2 cellular contexts compared by ENCODE assay signal in genomic region chr7:148863324-148863723, GRCh38.
TF ChIP-seq lines count a peak whose summit lies in the region.

No MANE protein-coding gene starts in this region.

TF ChIP-seq in HepG2, 621 proteins besides CTCF, POLR2A, EP300 and RAD21:
- TF ChIP-seq HOXA3 (CRISPR knock-in tag; IDR thresholded peaks at IDR 0.05) (no peak), AKAP8 (CRISPR knock-in tag; IDR thresholded peaks at IDR 0.05) (no peak), ETV6 (CRISPR knock-in tag; conservative IDR thresholded peaks at IDR 0.05) (no peak), MAF1 (CRISPR knock-in tag; IDR thresholded peaks at IDR 0.05; ENCODE audit: borderline replicate concordance) (no peak)

TF ChIP-seq in K562, 482 proteins besides CTCF, POLR2A, EP300 and RAD21 (continues in another document):
- TF ChIP-seq KDM2B (CRISPR knock-in tag; IDR thresholded peaks at IDR 0.05) = no peak
- no peak for TF ChIP-seq NCOA6 (IDR thresholded peaks at IDR 0.05)
- TF ChIP-seq MCM3 (IDR thresholded peaks at IDR 0.05) = no peak
- no peak for TF ChIP-seq NFXL1 (CRISPR knock-in tag; IDR thresholded peaks at IDR 0.05)
- TF ChIP-seq HDAC1 (IDR thresholded peaks at IDR 0.05) = peak in 1 of 2 experiments; percentile 35; a peak in 1 of 4 replicates
- TF ChIP-seq CC2D1A (IDR thresholded peaks at IDR 0.05) = no peak
- no peak for TF ChIP-seq ZNF717 (CRISPR knock-in tag; IDR thresholded peaks at IDR 0.05)
- peak; percentile 56 for TF ChIP-seq NCOR1 (IDR thresholded peaks at IDR 0.05)
- no peak for TF ChIP-seq ZBTB43 (CRISPR knock-in tag; IDR thresholded peaks at IDR 0.05)
- no peak for TF ChIP-seq TAF9B (IDR thresholded peaks at IDR 0.05; ENCODE audit: partially characterized antibody)
- TF ChIP-seq ZSCAN29 (IDR thresholded peaks at IDR 0.05) = no peak
- no peak for TF ChIP-seq ATF3 (IDR thresholded peaks at IDR 0.05)
- TF ChIP-seq ATF3 (CRISPR knock-in tag; conservative IDR thresholded peaks at IDR 0.05) = no peak
- TF ChIP-seq VEZF1 (CRISPR knock-in tag; IDR thresholded peaks at IDR 0.05) = no peak
- TF ChIP-seq ZBTB2 (IDR thresholded peaks at IDR 0.05) = 0 out of 2 replicates have a peak, but pooled peaks have one; percentile 21
- peak; percentile 75 for TF ChIP-seq ARID1B (IDR thresholded peaks at IDR 0.05)
- peak in 1 of 2 experiments; percentile 31; a peak in 1 of 4 replicates for TF ChIP-seq RCOR1 (IDR thresholded peaks at IDR 0.05; ENCODE audit: borderline replicate concordance in 1 of 2, low read depth in 2 of 2, low read length in 2 of 2)
- TF ChIP-seq ARNT (IDR thresholded peaks at IDR 0.05) = no peak
- TF ChIP-seq CEBPZ (IDR thresholded peaks at IDR 0.05; ENCODE audit: borderline replicate concordance, low read depth, low read length) = no peak
- TF ChIP-seq KDM1A (IDR thresholded peaks at IDR 0.05) = 0 out of 4 replicates have a peak, but pooled peaks of 1 of the 2 experiments have one; percentile 32
- no peak for TF ChIP-seq DACH1 (IDR thresholded peaks at IDR 0.05; ENCODE audit: partially characterized antibody)
- TF ChIP-seq CREM (IDR thresholded peaks at IDR 0.05; ENCODE audit: low read depth) = no peak
- no peak for TF ChIP-seq ZNF224 (CRISPR knock-in tag; IDR thresholded peaks at IDR 0.05)
- no peak for TF ChIP-seq PBX2 (CRISPR knock-in tag; IDR thresholded peaks at IDR 0.05; ENCODE audit: low read depth)
- 0 out of 2 replicates have a peak, but pooled peaks have one; percentile 19 for TF ChIP-seq PBX2 (tag; conservative IDR thresholded peaks at IDR 0.05; ENCODE audit: low read depth)
- TF ChIP-seq NBN (IDR thresholded peaks at IDR 0.05; ENCODE audit: low read depth) = 0 out of 2 replicates have a peak, but pooled peaks have one; percentile 20
- TF ChIP-seq CBX8 (IDR thresholded peaks at IDR 0.05; ENCODE audit: borderline replicate concordance, extremely low read depth, low read depth, low read length, poor library complexity, severe bottlenecking) = no peak
- TF ChIP-seq FOXJ2 (tag; IDR thresholded peaks at IDR 0.05) = 0 out of 2 replicates have a peak, but pooled peaks have one; percentile 30
- no peak for TF ChIP-seq ZBTB9 (CRISPR knock-in tag; IDR thresholded peaks at IDR 0.05)
- TF ChIP-seq ZNF395 (CRISPR knock-in tag; IDR thresholded peaks at IDR 0.05) = no peak
- no peak for TF ChIP-seq ETV1 (tag; conservative IDR thresholded peaks at IDR 0.05; ENCODE audit: low read depth)
- no peak for TF ChIP-seq HMGN3 (IDR thresholded peaks at IDR 0.05; ENCODE audit: borderline replicate concordance, extremely low read depth, insufficient read length, low read depth, low read length)
- TF ChIP-seq ZEB2 (IDR thresholded peaks at IDR 0.05) = no peak
- TF ChIP-seq ZNF239 (CRISPR knock-in tag; IDR thresholded peaks at IDR 0.05) = no peak
- TF ChIP-seq XRCC4 (IDR thresholded peaks at IDR 0.05; ENCODE audit: extremely low read depth, insufficient read depth, insufficient read length) = no peak
- no peak for TF ChIP-seq POLR3A (IDR thresholded peaks at IDR 0.05; ENCODE audit: borderline replicate concordance, extremely low read depth, insufficient read depth, insufficient read length)
- TF ChIP-seq CHD1 (IDR thresholded peaks at IDR 0.05; ENCODE audit: low read length) = no peak
- no peak for TF ChIP-seq PURB (CRISPR knock-in tag; IDR thresholded peaks at IDR 0.05; ENCODE audit: low read depth)
- no peak for TF ChIP-seq NCOA1 (IDR thresholded peaks at IDR 0.05; ENCODE audit: low read depth)
- 0 out of 2 replicates have a peak, but pooled peaks have one; percentile 21 for TF ChIP-seq MTA2 (IDR thresholded peaks at IDR 0.05; ENCODE audit: low read depth)
- peak; percentile 77 for TF ChIP-seq SMARCE1 (IDR thresholded peaks at IDR 0.05)
- TF ChIP-seq RHOXF2B (CRISPR knock-in tag; conservative IDR thresholded peaks at IDR 0.05) = no peak
- TF ChIP-seq PATZ1 (CRISPR knock-in tag; IDR thresholded peaks at IDR 0.05; ENCODE audit: borderline replicate concordance) = no peak
- TF ChIP-seq ZKSCAN8 (CRISPR knock-in tag; IDR thresholded peaks at IDR 0.05) = no peak
- TF ChIP-seq MTA1 (IDR thresholded peaks at IDR 0.05; ENCODE audit: borderline replicate concordance) = peak; percentile 17; the same call in 1 of the 2 replicates
- TF ChIP-seq SOX6 (IDR thresholded peaks at IDR 0.05) = peak; percentile 48
- TF ChIP-seq HLTF (IDR thresholded peaks at IDR 0.05) = no peak
- peak; percentile 73; the same call in 1 of the 2 replicates for TF ChIP-seq DPF2 (IDR thresholded peaks at IDR 0.05)
- no peak for TF ChIP-seq KHSRP (IDR thresholded peaks at IDR 0.05)
- TF ChIP-seq DNMT1 (IDR thresholded peaks at IDR 0.05) = no peak
- TF ChIP-seq TAL1 (IDR thresholded peaks at IDR 0.05) = peak; percentile 37; the same call in 1 of the 2 replicates
- TF ChIP-seq STAG1 (CRISPR knock-in tag; IDR thresholded peaks at IDR 0.05; ENCODE audit: borderline replicate concordance) = no peak
- TF ChIP-seq PTRF (tag; IDR thresholded peaks at IDR 0.05) = no peak
- TF ChIP-seq CBFA2T3 (IDR thresholded peaks at IDR 0.05) = peak; percentile 80
- TF ChIP-seq FOXA3 (CRISPR knock-in tag; conservative IDR thresholded peaks at IDR 0.05 in 1 of 2, IDR thresholded peaks at IDR 0.05 in 1 of 2) = no peak
- no peak for TF ChIP-seq SMARCA5 (IDR thresholded peaks at IDR 0.05)
- TF ChIP-seq ADNP (tag; IDR thresholded peaks at IDR 0.05) = no peak
- no peak for TF ChIP-seq ZNF184 (CRISPR knock-in tag; IDR thresholded peaks at IDR 0.05)
